ENCODE assay signal across 13 cellular contexts in genomic region chr4:123621072-123621705, GRCh38.
DNase-seq lines count a peak whose midpoint lies in the region; ATAC-seq and TF ChIP-seq lines count a peak whose summit lies in the region.
"Had no signal": no experiment of that assay in that cellular context is flagged by ENCODE, and none has a peak within 500 bp of the region (broad histone marks: within the 10 kb centered on the region; RNA-seq: fewer than 3 reads in every experiment).

No MANE protein-coding gene starts in this region.

- H3K27me3 Mint-ChIP-seq in Calu3 (ENCODE audit: unreplicated experiment), result no peaks in the 10 kb centered on the region
- H3K27me3 Mint-ChIP-seq: activated T-cell treated with anti-CD3 and anti-CD28 coated beads, Interleukin-2, amount 50 U/mL, for 24 hours had no signal

- peak overlapping the region in 6 of 8 donors; percentile 29 to 63 (median 52) for H3K27ac ChIP-seq in spleen
- no peak overlapping the region for H3K27ac ChIP-seq in WERI-Rb-1
- H3K27ac ChIP-seq: Peyer's patch had no signal

- 23 to 32% (median 28%) methylated on average over 5 of the region's 5 CpGs for WGBS in spleen, 5 donors

- CTCF ChIA-PET in Calu3 (lab: Charles Lee), result no interaction called here

- no peak overlapping the region for H3K4me3 Mint-ChIP-seq in Calu3 (ENCODE audit: low read depth, unreplicated experiment)
- H3K4me3 Mint-ChIP-seq: activated T-cell treated with anti-CD3 and anti-CD28 coated beads, Interleukin-2, amount 50 U/mL, for 24 hours had no signal

- H3K36me3 ChIP-seq in spleen, result no peaks in the 10 kb centered on the region
- H3K36me3 ChIP-seq in WERI-Rb-1, result no peaks in the 10 kb centered on the region
- H3K36me3 ChIP-seq: Peyer's patch had no signal

- H3K4me3 ChIP-seq in astrocyte of the cerebellum (ENCODE audit: low read depth, low read length) (no peak overlapping the region), spleen (no peak overlapping the region), WERI-Rb-1 (ENCODE audit: low read depth, low read length) (no peak overlapping the region)
- H3K4me3 ChIP-seq: lung, Peyer's patch had no signal

- peaks cover 11 to 36% (median 23%) of the 10 kb centered on the region in 6 donors for H3K4me1 ChIP-seq in spleen

- no peaks in the 10 kb centered on the region for H3K36me3 Mint-ChIP-seq in Calu3 (ENCODE audit: insufficient read depth, unreplicated experiment)

- H3K9me3 Mint-ChIP-seq in Calu3 (ENCODE audit: low read depth, unreplicated experiment), result no peaks in the 10 kb centered on the region
- H3K9me3 Mint-ChIP-seq: activated T-cell treated with anti-CD3 and anti-CD28 coated beads, Interleukin-2, amount 50 U/mL, for 24 hours had no signal

- in situ Hi-C loops in astrocyte of the cerebellum (cut with HindIII; ENCODE audit: low sequenced_read_pairs), result no loop called here

- H3K27ac Mint-ChIP-seq in Calu3 (ENCODE audit: unreplicated experiment), result no peak overlapping the region
- H3K27ac Mint-ChIP-seq: activated T-cell treated with anti-CD3 and anti-CD28 coated beads, Interleukin-2, amount 50 U/mL, for 24 hours had no signal

- H3K27me3 ChIP-seq in spleen (replicated peaks in 1 of 7), result no peaks in the 10 kb centered on the region
- H3K27me3 ChIP-seq in WERI-Rb-1 (ENCODE audit: insufficient read depth, low read depth, severe bottlenecking), result no peaks in the 10 kb centered on the region
- H3K27me3 ChIP-seq: Peyer's patch had no signal

- peaks cover 23% of the 10 kb centered on the region for H3K4me1 Mint-ChIP-seq in Calu3 (ENCODE audit: low read depth, unreplicated experiment)

- intact Hi-C loops in spleen (cut with DNase I; ENCODE audit: low total_unique reads) (no loop called here), Calu3 (cut with micrococcal nuclease; ENCODE audit: unreplicated experiment) (no loop called here)

- BruUV-seq in Calu3 (replicated peaks; lab: Mats Ljungman, UMichigan), result no TSS peak

- no peak for ATAC-seq in GM21717 (IDR thresholded peaks at IDR 0.05; ENCODE audit: unreplicated experiment)
- ATAC-seq: sciatic nerve had no signal

- no peak for TF ChIP-seq POLR2A in spleen (IDR thresholded peaks at IDR 0.05)

- H3K9me3 ChIP-seq in spleen (no peaks in the 10 kb centered on the region), WERI-Rb-1 (ENCODE audit: severe bottlenecking) (no peaks in the 10 kb centered on the region)
- H3K9me3 ChIP-seq: Peyer's patch had no signal

- no peak for TF ChIP-seq CTCF in astrocyte of the cerebellum (IDR thresholded peaks at IDR 0.05; ENCODE audit: low read depth, low read length, missing control alignments)
- TF ChIP-seq CTCF in spleen (IDR thresholded peaks at IDR 0.05 in 8 of 11, conservative IDR thresholded peaks at IDR 0.05 in 3 of 11), result no peak
- TF ChIP-seq CTCF in Calu3 (IDR thresholded peaks at IDR 0.05; ENCODE audit: unreplicated experiment), result no peak
- TF ChIP-seq CTCF in WERI-Rb-1 (IDR thresholded peaks at IDR 0.05; ENCODE audit: low read depth, low read length), result no peak

- DNase-seq in LHCN-M2 (ENCODE audit: low read depth) (peak; percentile 85), astrocyte of the cerebellum (ENCODE audit: low read depth) (peak; percentile 71), iris pigment epithelial cell (ENCODE audit: low read depth) (peak; percentile 22), spleen (no peak), Calu3 (no peak), WERI-Rb-1 (no peak), NCI-H146 treated with DMSO at 0.1 percent for 48 hours (lab: John Stamatoyannopoulos, UW; ENCODE audit: unreplicated experiment) (no peak)
- DNase-seq: activated T-cell treated with anti-CD3 and anti-CD28 coated beads, Interleukin-2, amount 50 U/mL, for 24 hours; NCI-H2029 treated with DMSO at 0.1 percent for 48 hours; Peyer's patch had no signal

Comparison
In these comparisons a context has a peak if more than half of its experiments do, and no peak if none do; other contexts are left out.
1. DNase-seq: peak in LHCN-M2 (single experiment), astrocyte of the cerebellum (single experiment) and iris pigment epithelial cell (single experiment); none in spleen (single experiment), Calu3 (single experiment), WERI-Rb-1 (single experiment) and NCI-H146 treated with DMSO at 0.1 percent for 48 hours (single experiment).